ENCODE assay signal across 1 cellular context in genomic region chr2:182682210-182682609, GRCh38.
TF ChIP-seq lines count a peak whose summit lies in the region.

No MANE protein-coding gene starts in this region.

TF ChIP-seq in GM23338, 12 proteins besides CTCF, POLR2A, EP300 and RAD21 (continued from another document):
- TF ChIP-seq ZNF462 (CRISPR knock-in tag; IDR thresholded peaks at IDR 0.05): no peak
- no peak for TF ChIP-seq ZNF331 (CRISPR knock-in tag; IDR thresholded peaks at IDR 0.05; ENCODE audit: low read depth)
- TF ChIP-seq ETS1 (IDR thresholded peaks at IDR 0.05): no peak
- no peak for TF ChIP-seq NANOG (IDR thresholded peaks at IDR 0.05; ENCODE audit: borderline replicate concordance)
- TF ChIP-seq ZNF114 (CRISPR knock-in tag; IDR thresholded peaks at IDR 0.05): no peak
TF ChIP-seq in GM23338: peak in this region for 0.
